Comparison of ENCODE assay signal across 6 cellular contexts in genomic region chr1:149887196-149887455, GRCh38. TPM values are rescaled to one million over a fixed set of nuclear protein-coding genes. Genes with fewer than 3 reads are reported as not detected.
A peak's percentile ranks its signal among the peaks of the same experiment; 100 is the strongest.
DNase-seq lines count a peak whose midpoint lies in the region; ATAC-seq and TF ChIP-seq lines count a peak whose summit lies in the region.
"Not testable (repeated sequence)": the region's sequence is repeated elsewhere in the genome, so short reads cannot be mapped to it uniquely, and the experiment has no call there.

No MANE protein-coding gene starts in this region.

- no CpG with 5 or more reads among the region's 13 CpGs for WGBS in IMR-90 (ENCODE audit: extremely low coverage in 2 of 2, insufficient read length in 1 of 2), 2 experiments
- WGBS in adrenal gland, 4 donors: 0 to 1% (median 0%) methylated on average over 8 to 13 of the region's 13 CpGs
- WGBS in suprapubic skin: 0% methylated on average over 12 of the region's 13 CpGs

- not testable (repeated sequence) for ATAC-seq in IMR-90 (ENCODE audit: low read depth)

- not testable (repeated sequence) for TF ChIP-seq CTCF in IMR-90 (conservative IDR thresholded peaks at IDR 0.05; ENCODE audit: low read depth, low read length); adrenal gland (IDR thresholded peaks at IDR 0.05); fibroblast of pulmonary artery (IDR thresholded peaks at IDR 0.05; ENCODE audit: low read length, missing control alignments); suprapubic skin (IDR thresholded peaks at IDR 0.05)

- CTCF ChIA-PET in IMR-90 (lab: Yijun Ruan, JAX): interaction anchor here (1.3 kb wide), 1 partner anchor 163 kb away, joined by 4 read pairs; no protein-coding TSS in a partner anchor

- peak overlapping the region in 1 of 2 experiments; percentile 53; a peak in 2 of 4 replicates for H4K8ac ChIP-seq in IMR-90 (ENCODE audit: low read depth in 2 of 2, low read length in 2 of 2)

- H3K4ac ChIP-seq in IMR-90 (ENCODE audit: low read depth, low read length): peak overlapping the region; percentile 73

- H4K91ac ChIP-seq in IMR-90 (ENCODE audit: insufficient read depth, low read depth, low read length): peak overlapping the region; percentile 66; the same call in 1 of the 2 replicates

- in situ Hi-C loops in IMR-90 (cut with MboI; ENCODE audit: low sequenced_read_pairs): not testable (repeated sequence)

- H2AFZ ChIP-seq in IMR-90 (replicated peaks; ENCODE audit: low read length, poor library complexity): not testable (repeated sequence)

- not testable (repeated sequence) for H2BK15ac ChIP-seq in IMR-90 (ENCODE audit: low read depth, low read length)

- peak overlapping the region; percentile 91 for H3K27ac ChIP-seq in IMR-90 (ENCODE audit: insufficient read depth, low read length)
- peak overlapping the region; percentile 95 to 100 (median 99) for H3K27ac ChIP-seq in adrenal gland
- peak overlapping the region; percentile 100 for H3K27ac ChIP-seq in suprapubic skin

- H3K14ac ChIP-seq in IMR-90 (replicated peaks; ENCODE audit: low read depth, low read length): peak overlapping the region; percentile 69

- not testable (repeated sequence) for H2AK5ac ChIP-seq in IMR-90 (ENCODE audit: low read depth, low read length)

- not testable (repeated sequence) for H2BK120ac ChIP-seq in IMR-90 (ENCODE audit: low read depth, low read length)

- H3K9me1 ChIP-seq in IMR-90 (ENCODE audit: insufficient read depth, low read length): not testable (repeated sequence)

- H2AK9ac ChIP-seq in IMR-90 (replicated peaks; ENCODE audit: low read depth, low read length, poor library complexity): peak overlapping the region; percentile 66

- POLR2A ChIA-PET in IMR-90 (lab: Charles Lee; ENCODE audit: unreplicated experiment): interaction anchor here (0.6 to 2.9 kb wide), 11 partner anchors 15 to 300 kb away, joined by 3 to 16 read pairs (median 5); partner anchors contain the start of genes OTUD7B and SF3B4

- H3K9ac ChIP-seq in IMR-90 (ENCODE audit: low read depth, low read length): peak overlapping the region; percentile 84

- not testable (repeated sequence) for H2BK20ac ChIP-seq in IMR-90 (ENCODE audit: low read depth, low read length)

- peak overlapping the region; percentile 89 for H2BK5ac ChIP-seq in IMR-90 (ENCODE audit: low read depth, low read length, poor library complexity, severe bottlenecking)

- not testable (repeated sequence) for H3K4me1 ChIP-seq in IMR-90 (ENCODE audit: control insufficient read depth, insufficient read depth, low read length)
- H3K4me1 ChIP-seq in adrenal gland (replicated peaks in 1 of 2): peaks cover 9 to 15% of the 10 kb centered on the region in 2 donors
- H3K4me1 ChIP-seq in mononuclear cell (ENCODE audit: insufficient read depth, low read length): peaks cover 34% of the 10 kb centered on the region
- peaks cover 34% of the 10 kb centered on the region for H3K4me1 ChIP-seq in suprapubic skin

- H3K18ac ChIP-seq in IMR-90 (ENCODE audit: low read depth, low read length): peak overlapping the region; percentile 71

- BruUV-seq in IMR-90 (replicated peaks; lab: Mats Ljungman, UMichigan): not testable (repeated sequence)

- H3K4me3 ChIP-seq in IMR-90 (ENCODE audit: insufficient read depth, low read depth, low read length): peak overlapping the region; percentile 50
- peak overlapping the region; percentile 9 to 81 (median 56) for H3K4me3 ChIP-seq in adrenal gland
- H3K4me3 ChIP-seq in fibroblast of pulmonary artery (replicated peaks; ENCODE audit: low read depth, low read length): peak overlapping the region; percentile 73
- H3K4me3 ChIP-seq in mononuclear cell (ENCODE audit: low read length): peak overlapping the region; percentile 87
- H3K4me3 ChIP-seq in suprapubic skin: peak overlapping the region; percentile 85

- peaks cover 15% of the 10 kb centered on the region for H4K20me1 ChIP-seq in IMR-90 (ENCODE audit: insufficient read depth, low read length)

- peak overlapping the region; percentile 93; the same call in 1 of the 2 replicates for H3K56ac ChIP-seq in IMR-90 (ENCODE audit: extremely low read depth, insufficient read depth, low read length)

- dilution Hi-C loops in IMR-90 (cut with HindIII; ENCODE audit: low sequenced_read_pairs, unreplicated experiment): not testable (repeated sequence)

- H3K79me1 ChIP-seq in IMR-90 (ENCODE audit: low read depth in 1 of 2, low read length in 2 of 2): peaks cover 3 to 19% of the 10 kb centered on the region in 2 experiments

- peak overlapping the region; percentile 96 for H3K23ac ChIP-seq in IMR-90 (ENCODE audit: low read depth, low read length)

- TF ChIP-seq EP300 in suprapubic skin (IDR thresholded peaks at IDR 0.05): not testable (repeated sequence)

- not testable (repeated sequence) for H3K27me3 ChIP-seq in IMR-90 (ENCODE audit: control insufficient read depth, insufficient read depth, low read length); adrenal gland; mononuclear cell (ENCODE audit: insufficient read depth, low read length); suprapubic skin

- 0 out of 2 replicates have a peak, but pooled peaks have one; percentile 17 for TF ChIP-seq POLR2A in IMR-90 (IDR thresholded peaks at IDR 0.05; ENCODE audit: low read depth, low read length)
- not testable (repeated sequence) for TF ChIP-seq POLR2A in adrenal gland (IDR thresholded peaks at IDR 0.05); suprapubic skin (IDR thresholded peaks at IDR 0.05)

- not testable (repeated sequence) for H3K9me3 ChIP-seq in IMR-90 (ENCODE audit: control insufficient read depth, insufficient read depth, low read length); adrenal gland (replicated peaks in 1 of 3); mononuclear cell (ENCODE audit: low read depth, low read length); suprapubic skin

- not testable (repeated sequence) for H3K36me3 ChIP-seq in IMR-90 (ENCODE audit: control insufficient read depth, insufficient read depth, low read length); adrenal gland (replicated peaks in 1 of 2); suprapubic skin

- peak overlapping the region; percentile 84 for H3K4me2 ChIP-seq in IMR-90 (ENCODE audit: low read depth, low read length)

- TF ChIP-seq RAD21 in IMR-90 (IDR thresholded peaks at IDR 0.05; ENCODE audit: low read length): not testable (repeated sequence)

- intact Hi-C loops in IMR-90 (cut with micrococcal nuclease); adrenal gland (cut with DNase I): not testable (repeated sequence)

- peak; percentile 44 for DNase-seq in COR-L47 (lab: John Stamatoyannopoulos, UW)
- not testable (repeated sequence) for DNase-seq in IMR-90; adrenal gland; fibroblast of pulmonary artery (ENCODE audit: low read depth); suprapubic skin (ENCODE audit: low spot score in 2 of 2)

- peak overlapping the region; percentile 54 for H4K5ac ChIP-seq in IMR-90 (ENCODE audit: low read depth, low read length)

TF ChIP-seq in IMR-90, 13 proteins besides CTCF, POLR2A, EP300 and RAD21:
- TF ChIP-seq CHD1 (IDR thresholded peaks at IDR 0.05; ENCODE audit: low read depth, low read length): peak; percentile 97; the same call in 1 of the 2 replicates

RNA-seq across cellular contexts. Expression of gene BOLA1, which starts 12.2 kb away (rescaled TPM):
- total RNA-seq in IMR-90 (2012; rRNA removed): 3.4 and 4.4 TPM in 2 replicates
- 12.6 and 14.2 TPM in 2 replicates for polyA plus RNA-seq in IMR-90 (2012; rRNA removed)
- 19.5 and 20.0 TPM in 2 replicates for polyA plus RNA-seq in IMR-90 (2012; cell fraction: cytosol; rRNA removed)
- polyA plus RNA-seq in IMR-90 (2012; cell fraction: nucleus; rRNA removed; ENCODE audit: low replicate concordance): 14.7 and 18.9 TPM in 2 replicates
- 10 to 100 TPM; 12.3 to 63.8 (median 31.9) TPM for total RNA-seq in adrenal gland
- 10 to 100 TPM; 12.2 to 50.2 (median 41.0) TPM for polyA plus RNA-seq in adrenal gland
- total RNA-seq in mononuclear cell: 4.0 TPM
- 10 to 100 TPM; 21.7 to 42.1 (median 33.1) TPM for total RNA-seq in suprapubic skin

RNA-seq across cellular contexts. Expression of gene SV2A, which starts 30.5 kb away (rescaled TPM):
- 15.4 and 16.4 TPM in 2 replicates for total RNA-seq in IMR-90 (2012; rRNA removed)
- polyA plus RNA-seq in IMR-90 (2012; rRNA removed): 18.1 and 19.6 TPM in 2 replicates
- polyA plus RNA-seq in IMR-90 (2012; cell fraction: cytosol; rRNA removed): 14.5 and 15.6 TPM in 2 replicates
- polyA plus RNA-seq in IMR-90 (2012; cell fraction: nucleus; rRNA removed; ENCODE audit: low replicate concordance): 22.0 and 25.1 TPM in 2 replicates
- 10 to 100 TPM in 4 of 8 donors, 1 to 10 TPM in 4; 2.8 to 31.8 (median 9.1) TPM for total RNA-seq in adrenal gland
- polyA plus RNA-seq in adrenal gland: 10 to 100 TPM; 11.1 to 24.1 (median 12.8) TPM
- total RNA-seq in mononuclear cell: 0.73 TPM
- 1 to 10 TPM in 1 of 4 donors, under 1 TPM in 3; 0.48 to 1.3 (median 0.65) TPM for total RNA-seq in suprapubic skin

RNA-seq across cellular contexts. Expression of gene SF3B4, which starts 40.5 kb away (rescaled TPM):
- total RNA-seq in IMR-90 (2012; rRNA removed) (6.6 and 11.4 TPM in 2 replicates), adrenal gland (10 to 100 TPM; 10.2 to 59.3 (median 35.5) TPM), mononuclear cell (17.7 TPM), suprapubic skin (10 to 100 TPM; 19.1 to 28.7 (median 22.2) TPM)
- polyA plus RNA-seq in IMR-90 (2012; rRNA removed) (62.6 and 64.4 TPM in 2 replicates), adrenal gland (10 to 100 TPM; 41.0 to 83.6 (median 57.5) TPM)
- polyA plus RNA-seq in IMR-90 (2012; cell fraction: cytosol; rRNA removed): 29.9 and 58.3 TPM in 2 replicates
- polyA plus RNA-seq in IMR-90 (2012; cell fraction: nucleus; rRNA removed; ENCODE audit: low replicate concordance): 49.8 and 67.0 TPM in 2 replicates

RNA-seq across cellular contexts. Expression of gene MTMR11, which starts 49.6 kb away (rescaled TPM):
- total RNA-seq in IMR-90 (2012; rRNA removed) (1.7 and 2.0 TPM in 2 replicates), adrenal gland (10 to 100 TPM; 21.6 to 70.6 (median 40.2) TPM), mononuclear cell (22.9 TPM), suprapubic skin (10 to 100 TPM; 13.5 to 40.3 (median 22.0) TPM)
- polyA plus RNA-seq in IMR-90 (2012; rRNA removed) (14.3 and 14.6 TPM in 2 replicates), adrenal gland (10 to 100 TPM; 52.6 to 70.0 (median 60.2) TPM)
- 4.5 and 6.0 TPM in 2 replicates for polyA plus RNA-seq in IMR-90 (2012; cell fraction: cytosol; rRNA removed)
- 64.8 and 76.3 TPM in 2 replicates for polyA plus RNA-seq in IMR-90 (2012; cell fraction: nucleus; rRNA removed; ENCODE audit: low replicate concordance)
